In genomic region chr12:6825398-6826124, GRCh38 we compare ENCODE assay signal across 1 cellular context.
TF ChIP-seq lines count a peak whose summit lies in the region.

No MANE protein-coding gene starts in this region.

TF ChIP-seq in HepG2, 621 proteins besides CTCF, POLR2A, EP300 and RAD21 (continued from another document):
- peak; percentile 63; the same call in 1 of the 2 replicates for TF ChIP-seq ZBTB4 (CRISPR knock-in tag; IDR thresholded peaks at IDR 0.05; ENCODE audit: borderline replicate concordance)
- TF ChIP-seq UBTF (CRISPR knock-in tag; IDR thresholded peaks at IDR 0.05) = 0 out of 2 replicates have a peak, but pooled peaks have one; percentile 35
- peak; percentile 85 for TF ChIP-seq TEAD3 (CRISPR knock-in tag; optimal IDR thresholded peaks at IDR 0.05; ENCODE audit: borderline replicate concordance)
- no peak for TF ChIP-seq RFX1 (IDR thresholded peaks at IDR 0.05)
- peak; percentile 39; the same call in 1 of the 2 replicates for TF ChIP-seq SALL1 (CRISPR knock-in tag; IDR thresholded peaks at IDR 0.05)
- peak; percentile 41; the same call in 1 of the 2 replicates for TF ChIP-seq ZNF263 (CRISPR knock-in tag; IDR thresholded peaks at IDR 0.05)
- no peak for TF ChIP-seq ZNF770 (CRISPR knock-in tag; IDR thresholded peaks at IDR 0.05)
- TF ChIP-seq HNF1B (CRISPR knock-in tag; IDR thresholded peaks at IDR 0.05) = peak; percentile 25; the same call in 1 of the 2 replicates
- no peak for TF ChIP-seq ELK4 (CRISPR knock-in tag; IDR thresholded peaks at IDR 0.05; ENCODE audit: borderline replicate concordance)
- peak; percentile 68; the same call in 1 of the 2 replicates for TF ChIP-seq REPIN1 (CRISPR knock-in tag; IDR thresholded peaks at IDR 0.05; ENCODE audit: borderline replicate concordance, low read depth)
- peak; percentile 19; the same call in 1 of the 2 replicates for TF ChIP-seq FOXK1 (CRISPR knock-in tag; IDR thresholded peaks at IDR 0.05; ENCODE audit: borderline replicate concordance, low read depth)
- TF ChIP-seq MYPOP (CRISPR knock-in tag; IDR thresholded peaks at IDR 0.05) = no peak
- TF ChIP-seq ZNF430 (CRISPR knock-in tag; IDR thresholded peaks at IDR 0.05) = no peak
- no peak for TF ChIP-seq ARID3A (IDR thresholded peaks at IDR 0.05; ENCODE audit: low read depth, low read length)
- TF ChIP-seq PAF1 (CRISPR knock-in tag; IDR thresholded peaks at IDR 0.05) = peak; percentile 58; the same call in 1 of the 2 replicates
- TF ChIP-seq TP53 (CRISPR knock-in tag; conservative IDR thresholded peaks at IDR 0.05) = no peak
- TF ChIP-seq ZNF891 (CRISPR knock-in tag; IDR thresholded peaks at IDR 0.05) = no peak
- TF ChIP-seq ZNF691 (CRISPR knock-in tag; IDR thresholded peaks at IDR 0.05; ENCODE audit: borderline replicate concordance, low read depth) = no peak
- 0 out of 2 replicates have a peak, but pooled peaks have one; percentile 22 for TF ChIP-seq ZNF792 (CRISPR knock-in tag; IDR thresholded peaks at IDR 0.05)
- TF ChIP-seq TFE3 (CRISPR knock-in tag; IDR thresholded peaks at IDR 0.05) = no peak
- no peak for TF ChIP-seq PHB2 (IDR thresholded peaks at IDR 0.05; ENCODE audit: partially characterized antibody)
- TF ChIP-seq ZNF207 (IDR thresholded peaks at IDR 0.05; ENCODE audit: borderline replicate concordance) = no peak
- 0 out of 2 replicates have a peak, but pooled peaks have one; percentile 34 for TF ChIP-seq ZNF589 (CRISPR knock-in tag; conservative IDR thresholded peaks at IDR 0.05)
- TF ChIP-seq REL (CRISPR knock-in tag; conservative IDR thresholded peaks at IDR 0.05) = 0 out of 2 replicates have a peak, but pooled peaks have one; percentile 29
- no peak for TF ChIP-seq ZNF282 (IDR thresholded peaks at IDR 0.05; ENCODE audit: partially characterized antibody)
- TF ChIP-seq SOX5 (CRISPR knock-in tag; IDR thresholded peaks at IDR 0.05; ENCODE audit: borderline replicate concordance) = 0 out of 2 replicates have a peak, but pooled peaks have one; percentile 11
- no peak for TF ChIP-seq FOXK2 (IDR thresholded peaks at IDR 0.05)
- 0 out of 2 replicates have a peak, but pooled peaks have one; percentile 24 for TF ChIP-seq ERF (CRISPR knock-in tag; IDR thresholded peaks at IDR 0.05)
- peak; percentile 60 for TF ChIP-seq ZNF687 (CRISPR knock-in tag; IDR thresholded peaks at IDR 0.05)
- TF ChIP-seq PHF21A (CRISPR knock-in tag; IDR thresholded peaks at IDR 0.05) = 0 out of 2 replicates have a peak, but pooled peaks have one; percentile 47
- TF ChIP-seq GMEB2 (CRISPR knock-in tag; IDR thresholded peaks at IDR 0.05; ENCODE audit: low read depth) = no peak
- TF ChIP-seq ZFP90 (CRISPR knock-in tag; IDR thresholded peaks at IDR 0.05; ENCODE audit: borderline replicate concordance) = peak; percentile 66; the same call in 1 of the 2 replicates
- TF ChIP-seq IRF2 (CRISPR knock-in tag; IDR thresholded peaks at IDR 0.05) = 0 out of 2 replicates have a peak, but pooled peaks have one; percentile 34
TF ChIP-seq in HepG2: peak in this region for 72.
